Comparison of ENCODE assay signal across 10 cellular contexts in the genomic region with DNA sequence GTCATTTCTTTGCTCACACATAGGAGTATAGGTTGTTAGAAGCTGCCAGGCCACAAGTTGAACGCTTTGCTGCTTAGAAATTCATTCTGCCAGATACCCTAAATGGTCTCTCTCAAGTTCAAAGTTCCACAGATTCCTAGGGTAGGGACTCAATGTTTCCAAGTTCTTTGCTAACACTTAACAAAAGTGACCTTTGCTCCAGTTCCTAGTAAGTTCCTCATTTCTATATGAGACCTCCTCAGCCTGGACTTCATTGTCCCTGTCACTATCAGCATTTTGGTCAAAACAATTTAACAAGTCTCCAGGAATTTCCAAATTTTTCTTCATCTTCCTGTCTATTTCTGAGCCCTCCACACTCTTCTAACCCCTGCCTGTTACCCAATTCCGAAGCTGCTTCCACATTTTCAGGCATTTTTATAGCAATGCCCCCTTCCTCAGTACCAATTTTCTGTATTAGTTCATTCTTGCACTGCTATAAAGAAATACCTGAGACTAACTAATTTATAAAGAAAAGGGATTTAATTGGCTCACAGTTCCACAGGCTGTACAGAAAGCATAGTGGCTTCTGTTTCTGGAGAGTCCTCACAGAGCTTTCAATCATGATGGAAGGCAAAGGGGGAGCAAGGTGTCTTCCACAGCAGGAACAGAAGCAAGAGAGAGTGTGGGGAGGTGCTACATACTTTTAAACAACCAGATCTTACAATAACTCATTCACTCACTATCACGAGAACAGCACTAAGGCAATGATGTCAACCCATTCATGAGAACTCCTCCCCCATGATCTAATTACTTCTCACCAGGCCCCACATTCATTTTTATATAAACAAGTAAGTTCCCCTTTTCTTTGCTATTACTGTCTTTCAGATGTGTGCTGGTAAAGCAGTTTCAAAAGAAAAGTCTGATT. TPM values are rescaled to one million over a fixed set of nuclear protein-coding genes. Genes with fewer than 3 reads are reported as not detected.
DNase-seq lines count a peak whose midpoint lies in the region; ATAC-seq, FAIRE-seq and TF ChIP-seq lines count a peak whose summit lies in the region.
"Had no signal": no experiment of that assay in that cellular context is flagged by ENCODE, and none has a peak within 500 bp of the region (broad histone marks: within the 10 kb centered on the region; RNA-seq: fewer than 3 reads in every experiment).

No MANE protein-coding gene starts in this region.

- peak; percentile 60 for FAIRE-seq in GM12891 (lab: Jason Lieb, UNC)

- peak; percentile 88 for TF ChIP-seq POLR2A in GM12891 (IDR thresholded peaks at IDR 0.05; ENCODE audit: low read depth, low read length)

- DNase-seq in GM12891 (ENCODE audit: insufficient read length, low spot score) (no peak), NOMO-1 treated with DMSO at 0.1 percent for 48 hours (lab: John Stamatoyannopoulos, UW; ENCODE audit: unreplicated experiment) (peak; percentile 89), dermis blood vessel endothelial cell (peak; percentile 12), pons (ENCODE audit: low spot score) (peak; percentile 69), D341Med (ENCODE audit: low spot score) (no peak), HPDE6-E6E7 (ENCODE audit: extremely low spot score) (no peak)
- DNase-seq: amygdala, DMS79 treated with DMSO at 0.1 percent for 48 hours had no signal

- ATAC-seq in GM21390 (IDR thresholded peaks at IDR 0.05; ENCODE audit: unreplicated experiment) (no peak), esophagus mucosa (no peak)

TF ChIP-seq in GM12891, 5 proteins besides CTCF, POLR2A, EP300 and RAD21:
- no peak for TF ChIP-seq PAX5 (IDR thresholded peaks at IDR 0.05; ENCODE audit: insufficient read depth, low read length, severe bottlenecking)
- TF ChIP-seq POU2F2 (IDR thresholded peaks at IDR 0.05; ENCODE audit: low read depth, low read length), result no peak
- peak; percentile 79; the same call in 1 of the 2 replicates for TF ChIP-seq POLR2AphosphoS5 (IDR thresholded peaks at IDR 0.05; ENCODE audit: low read depth, low read length)
- 0 out of 2 replicates have a peak, but pooled peaks have one; percentile 18 for TF ChIP-seq SPI1 (IDR thresholded peaks at IDR 0.05; ENCODE audit: low read depth, low read length)
- peak; percentile 73; the same call in 1 of the 2 replicates for TF ChIP-seq TAF1 (IDR thresholded peaks at IDR 0.05; ENCODE audit: low read depth, low read length)

RNA-seq across cellular contexts. Expression of a gene that starts 11.5 kb away (rescaled TPM):
- polyA plus RNA-seq in GM12891 (2012; ENCODE audit: low read depth, missing spikeins), result 24.5 TPM
- total RNA-seq in dermis blood vessel endothelial cell, result 3.1 and 6.9 TPM in 2 replicates
- 2.7 TPM for total RNA-seq in esophagus mucosa

RNA-seq across cellular contexts. Expression of a gene that starts 33.3 kb away (rescaled TPM):
- polyA plus RNA-seq in GM12891 (2012; ENCODE audit: low read depth, missing spikeins), result 52.6 TPM
- total RNA-seq in dermis blood vessel endothelial cell (not detected in 2 replicates), esophagus mucosa (0.40 TPM)

RNA-seq across cellular contexts. Expression of a gene that starts 40.5 kb away (rescaled TPM):
- polyA plus RNA-seq in GM12891 (2012; ENCODE audit: low read depth, missing spikeins), result 10.3 TPM
- total RNA-seq in dermis blood vessel endothelial cell (0.17 and 1.4 TPM in 2 replicates), esophagus mucosa (1.6 TPM)

RNA-seq across cellular contexts. Expression of a gene that starts 51.5 kb away (rescaled TPM):
- polyA plus RNA-seq in GM12891 (2012; ENCODE audit: low read depth, missing spikeins), result 5.2 TPM
- 141 and 167 TPM in 2 replicates for total RNA-seq in dermis blood vessel endothelial cell
- total RNA-seq in esophagus mucosa, result 33.2 TPM

Comparison
In these comparisons a context has a peak if more than half of its experiments do, and no peak if none do; other contexts are left out.
1. DNase-seq: peak in NOMO-1 treated with DMSO at 0.1 percent for 48 hours (single experiment), dermis blood vessel endothelial cell (single experiment) and pons (single experiment); none in GM12891 (single experiment), D341Med (single experiment) and HPDE6-E6E7 (single experiment).